37 cellular contexts compared by ENCODE assay signal in the genomic region with DNA sequence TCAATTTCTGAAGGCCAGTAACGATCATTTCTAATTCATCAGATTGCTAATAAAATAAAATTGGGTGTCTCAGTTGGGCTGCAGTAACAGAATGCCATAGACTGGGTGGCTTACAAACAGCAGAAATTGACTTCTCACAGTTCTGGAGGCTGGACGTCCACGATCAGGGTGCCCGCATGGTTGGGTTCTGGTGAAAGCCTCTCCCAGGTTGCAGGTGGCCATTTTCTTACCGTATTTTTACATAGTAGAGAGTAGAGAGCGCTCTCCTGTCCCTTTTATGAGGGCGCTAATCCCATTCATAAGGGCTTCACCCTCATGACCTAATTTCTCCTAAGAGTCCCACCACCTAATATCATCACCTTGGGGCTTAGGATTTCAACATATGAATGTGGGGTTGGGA.
DNase-seq lines count a peak whose midpoint lies in the region; ATAC-seq, FAIRE-seq and TF ChIP-seq lines count a peak whose summit lies in the region.
"Had no signal": no experiment of that assay in that cellular context is flagged by ENCODE, and none has a peak within 500 bp of the region (broad histone marks: within the 10 kb centered on the region; RNA-seq: fewer than 3 reads in every experiment).

No MANE protein-coding gene starts in this region.

- no peak for TF ChIP-seq EP300 in HepG2 (IDR thresholded peaks at IDR 0.05; ENCODE audit: low read depth in 2 of 2, low read length in 2 of 2)
- TF ChIP-seq EP300 in HepG2 (CRISPR knock-in tag; IDR thresholded peaks at IDR 0.05; ENCODE audit: borderline replicate concordance), result no peak
- no peak for TF ChIP-seq EP300 in esophagus muscularis mucosa (IDR thresholded peaks at IDR 0.05)
- TF ChIP-seq EP300 in upper lobe of left lung (IDR thresholded peaks at IDR 0.05), result no peak

- H3K36me3 ChIP-seq in HepG2 (replicated peaks in 1 of 2; ENCODE audit: control insufficient read depth in 1 of 2, insufficient read depth in 2 of 2, low read length in 2 of 2) (no peaks in the 10 kb centered on the region), right lobe of liver (no peaks in the 10 kb centered on the region), esophagus muscularis mucosa (no peaks in the 10 kb centered on the region), neural progenitor cell (no peaks in the 10 kb centered on the region), trophoblast cell (ENCODE audit: control insufficient read depth in 1 of 2, insufficient read depth in 2 of 2, low read length in 2 of 2) (no peaks in the 10 kb centered on the region), mucosa of descending colon (ENCODE audit: low read depth) (no peaks in the 10 kb centered on the region), upper lobe of left lung (no peaks in the 10 kb centered on the region)
- H3K36me3 ChIP-seq: BE2C; BLaER1; BLaER1 treated with 17β-estradiol and CSF1 and Interleukin-3, amounts not matched to agents 10 nM and 100 nM had no signal

- no peak overlapping the region for H4K8ac ChIP-seq in trophoblast cell (ENCODE audit: low read depth, low read length)

- H3K4me3 Mint-ChIP-seq in neural progenitor cell, result no peak overlapping the region
- H3K4me3 Mint-ChIP-seq: B cell; CD14-positive monocyte; CD4-positive, alpha-beta memory T cell; CD4-positive, alpha-beta T cell; CD4-positive, CD25-positive, alpha-beta regulatory T cell; CD8-positive, alpha-beta memory T cell; CD8-positive, alpha-beta T cell had no signal

- H3K18ac ChIP-seq in trophoblast cell (ENCODE audit: low read length), result no peak overlapping the region

- intact Hi-C loops in HepG2 (cut with micrococcal nuclease; ENCODE audit: unreplicated experiment), result no loop called here
- intact Hi-C loops in right lobe of liver (cut with DNase I), result no loop called here
- intact Hi-C loops in esophagus muscularis mucosa (cut with DNase I), result no loop called here
- intact Hi-C loops in mucosa of descending colon (cut with DNase I, micrococcal nuclease), result no loop called here

- H4K20me1 ChIP-seq in HepG2 (ENCODE audit: insufficient read depth, low read length) (no peaks in the 10 kb centered on the region), neural progenitor cell (ENCODE audit: low read depth) (no peaks in the 10 kb centered on the region)
- H4K20me1 ChIP-seq: BLaER1; BLaER1 treated with 17β-estradiol and CSF1 and Interleukin-3, amounts not matched to agents 10 nM and 100 nM had no signal

- peaks cover 9% of the 10 kb centered on the region for H3K27me3 Mint-ChIP-seq in neural progenitor cell (ENCODE audit: insufficient read depth, low read depth)
- H3K27me3 Mint-ChIP-seq: B cell had no signal

- no peaks in the 10 kb centered on the region for H3K9me3 ChIP-seq in HepG2 (ENCODE audit: low read length)
- H3K9me3 ChIP-seq in right lobe of liver, result no peaks in the 10 kb centered on the region
- H3K9me3 ChIP-seq in esophagus muscularis mucosa, result no peaks in the 10 kb centered on the region
- H3K9me3 ChIP-seq in neural progenitor cell (ENCODE audit: low read depth), result no peaks in the 10 kb centered on the region
- H3K9me3 ChIP-seq in trophoblast cell (ENCODE audit: insufficient read depth, low read depth, low read length), result no peaks in the 10 kb centered on the region
- no peaks in the 10 kb centered on the region for H3K9me3 ChIP-seq in mucosa of descending colon
- H3K9me3 ChIP-seq in upper lobe of left lung, result no peaks in the 10 kb centered on the region
- H3K9me3 ChIP-seq: A549, BE2C, Caco-2 had no signal

- CTCF ChIA-PET in HepG2 (lab: Yijun Ruan, JAX; ENCODE audit: low intra/inter-chr PET ratio, low total read pairs), result no interaction called here

- H3K27ac ChIP-seq in HepG2 (ENCODE audit: extremely low read length, insufficient read depth, low read length) (no peak overlapping the region), right lobe of liver (no peak overlapping the region), esophagus muscularis mucosa (replicated peaks in 1 of 4) (no peak overlapping the region), neural progenitor cell (no peak overlapping the region), trophoblast cell (ENCODE audit: low read depth, low read length) (no peak overlapping the region), upper lobe of left lung (no peak overlapping the region)
- H3K27ac ChIP-seq: 22Rv1; A549; BLaER1; BLaER1 treated with 17β-estradiol and CSF1 and Interleukin-3, amounts not matched to agents 10 nM and 100 nM; C4-2B had no signal

- in situ Hi-C loops in HepG2 (cut with HindIII; ENCODE audit: extremely low pct_ligation_motif_present, low pct_unique_long_range_greater_than_20kb), result no loop called here

- TF ChIP-seq CTCF in HepG2 (CRISPR knock-in tag; IDR thresholded peaks at IDR 0.05), result no peak
- TF ChIP-seq CTCF in right lobe of liver (IDR thresholded peaks at IDR 0.05), result no peak
- TF ChIP-seq CTCF in esophagus muscularis mucosa (IDR thresholded peaks at IDR 0.05), result no peak
- TF ChIP-seq CTCF in neural progenitor cell (IDR thresholded peaks at IDR 0.05), result no peak
- TF ChIP-seq CTCF in mucosa of descending colon (IDR thresholded peaks at IDR 0.05), result no peak
- no peak for TF ChIP-seq CTCF in upper lobe of left lung (IDR thresholded peaks at IDR 0.05)

- H3K14ac ChIP-seq in trophoblast cell (ENCODE audit: low read length), result no peak overlapping the region

- no peaks in the 10 kb centered on the region for H3K79me1 ChIP-seq in trophoblast cell (ENCODE audit: low read length)

- no peak overlapping the region for H2BK5ac ChIP-seq in trophoblast cell (ENCODE audit: low read depth, low read length, poor library complexity)

- no peak overlapping the region for H4K12ac ChIP-seq in trophoblast cell (ENCODE audit: low read depth, low read length)

- no TSS peak for BruUV-seq in HepG2 (replicated peaks; lab: Mats Ljungman, UMichigan)

- H3F3A ChIP-seq in neural progenitor cell (ENCODE audit: low read depth), result no peaks in the 10 kb centered on the region

- no peak overlapping the region for H4K91ac ChIP-seq in trophoblast cell (ENCODE audit: low read depth, low read length)

- ATAC-seq in HepG2 (no peak), right lobe of liver (no peak), mucosa of descending colon (no peak), upper lobe of left lung (ENCODE audit: low FRiP score in 2 of 2) (no peak)
- ATAC-seq: A549; CD8-positive, alpha-beta T cell had no signal

- H3K27ac Mint-ChIP-seq in neural progenitor cell, result peak overlapping the region; percentile 50
- H3K27ac Mint-ChIP-seq: B cell; CD14-positive monocyte; CD4-positive, alpha-beta memory T cell; CD4-positive, alpha-beta T cell; CD8-positive, alpha-beta T cell had no signal

- POLR2A ChIA-PET in HepG2 (lab: Yijun Ruan, JAX), result no interaction called here

- H2BK120ac ChIP-seq in trophoblast cell (ENCODE audit: insufficient read depth, low read length, poor library complexity), result no peak overlapping the region

- H3K27me3 ChIP-seq in HepG2 (ENCODE audit: control insufficient read depth in 1 of 2, insufficient read depth in 2 of 2, low read length in 2 of 2), result no peaks in the 10 kb centered on the region
- no peaks in the 10 kb centered on the region for H3K27me3 ChIP-seq in right lobe of liver
- H3K27me3 ChIP-seq in esophagus muscularis mucosa, result peaks cover 0 to 9% (median 0%) of the 10 kb centered on the region in 4 donors
- H3K27me3 ChIP-seq in neural progenitor cell, result no peaks in the 10 kb centered on the region
- no peaks in the 10 kb centered on the region for H3K27me3 ChIP-seq in trophoblast cell (ENCODE audit: insufficient read depth, low read length)
- H3K27me3 ChIP-seq in upper lobe of left lung, result no peaks in the 10 kb centered on the region
- H3K27me3 ChIP-seq: BE2C; BLaER1; BLaER1 treated with 17β-estradiol and CSF1 and Interleukin-3, amounts not matched to agents 10 nM and 100 nM had no signal

- no peak overlapping the region for H3K4ac ChIP-seq in trophoblast cell (ENCODE audit: low read depth, low read length)

- H3K9me3 Mint-ChIP-seq in neural progenitor cell, result peaks cover 18% of the 10 kb centered on the region
- H3K9me3 Mint-ChIP-seq: CD4-positive, alpha-beta T cell had no signal

- H3K4me2 ChIP-seq in HepG2 (ENCODE audit: low read depth, low read length) (no peak overlapping the region), neural progenitor cell (no peak overlapping the region), trophoblast cell (ENCODE audit: low read length) (no peak overlapping the region)
- H3K4me2 ChIP-seq: A549; BLaER1; BLaER1 treated with 17β-estradiol and CSF1 and Interleukin-3, amounts not matched to agents 10 nM and 100 nM had no signal

- H3K23ac ChIP-seq in trophoblast cell (ENCODE audit: low read length), result no peak overlapping the region

- no peak overlapping the region for H3K4me3 ChIP-seq in HepG2 (replicated peaks in 1 of 3; ENCODE audit: insufficient read depth in 1 of 3, low read depth in 2 of 3, low read length in 3 of 3)
- no peak overlapping the region for H3K4me3 ChIP-seq in right lobe of liver
- no peak overlapping the region for H3K4me3 ChIP-seq in esophagus muscularis mucosa
- H3K4me3 ChIP-seq in neural progenitor cell, result no peak overlapping the region
- no peak overlapping the region for H3K4me3 ChIP-seq in trophoblast cell (ENCODE audit: low read depth, low read length)
- no peak overlapping the region for H3K4me3 ChIP-seq in mucosa of descending colon
- no peak overlapping the region for H3K4me3 ChIP-seq in upper lobe of left lung
- H3K4me3 ChIP-seq: A549; BLaER1; BLaER1 treated with 17β-estradiol and CSF1 and Interleukin-3, amounts not matched to agents 10 nM and 100 nM had no signal

- H3K36me3 Mint-ChIP-seq in neural progenitor cell, result peaks cover 3% of the 10 kb centered on the region
- H3K36me3 Mint-ChIP-seq: CD14-positive monocyte; CD4-positive, CD25-positive, alpha-beta regulatory T cell; CD8-positive, alpha-beta T cell had no signal

- H3K4me1 ChIP-seq in HepG2 (ENCODE audit: insufficient read depth, low read length) (peaks cover 22% of the 10 kb centered on the region), right lobe of liver (no peaks in the 10 kb centered on the region), esophagus muscularis mucosa (no peaks in the 10 kb centered on the region), neural progenitor cell (peaks cover 8% of the 10 kb centered on the region), trophoblast cell (ENCODE audit: control insufficient read depth in 1 of 2, insufficient read depth in 2 of 2, low read length in 2 of 2) (no peaks in the 10 kb centered on the region), mucosa of descending colon (ENCODE audit: low read depth) (no peaks in the 10 kb centered on the region), upper lobe of left lung (no peaks in the 10 kb centered on the region)
- H3K4me1 ChIP-seq: A549 had no signal

- TF ChIP-seq POLR2A in HepG2 (IDR thresholded peaks at IDR 0.05; ENCODE audit: insufficient read depth in 1 of 2, low read depth in 2 of 2, low read length in 2 of 2) (no peak), right lobe of liver (IDR thresholded peaks at IDR 0.05) (no peak), esophagus muscularis mucosa (IDR thresholded peaks at IDR 0.05; ENCODE audit: low read depth) (no peak), upper lobe of left lung (IDR thresholded peaks at IDR 0.05) (no peak)

- H2AFZ ChIP-seq in HepG2 (ENCODE audit: low read length), result no peak overlapping the region
- no peak overlapping the region for H2AFZ ChIP-seq in neural progenitor cell (replicated peaks)
- H2AFZ ChIP-seq in trophoblast cell (ENCODE audit: insufficient read depth, low read length, poor library complexity), result no peak overlapping the region

- no peak overlapping the region for H2BK12ac ChIP-seq in trophoblast cell (ENCODE audit: low read length)

- DNase-seq in HepG2 (ENCODE audit: low spot score) (no peak), right lobe of liver (no peak), esophagus muscularis mucosa (ENCODE audit: extremely low spot score) (peak; percentile 29), neural progenitor cell (ENCODE audit: low spot score) (no peak), trophoblast cell (peak; percentile 73 to 80), mucosa of descending colon (no peak), LoVo (ENCODE audit: low spot score) (no peak), upper lobe of left lung (no peak)
- DNase-seq: 8988T; ACHN; AML-193; BE2C; C1 segment of cervical spinal cord; Caco-2; Calu3; CD4-positive, alpha-beta memory T cell; CD4-positive, alpha-beta T cell; CD4-positive, CD25-positive, alpha-beta regulatory T cell; CD8-positive, alpha-beta memory T cell; CD8-positive, alpha-beta T cell; COR-L47; DMS 273 treated with DMSO at 0.1 percent for 48 hours; DMS153; DMS53; DMS79; DMS79 treated with DMSO at 0.1 percent for 48 hours; DND-41; EL had no signal

- H3K9ac ChIP-seq in HepG2 (ENCODE audit: insufficient read depth, low read depth, low read length) (no peak overlapping the region), neural progenitor cell (no peak overlapping the region), trophoblast cell (ENCODE audit: low read length) (no peak overlapping the region)
- H3K9ac ChIP-seq: BLaER1; BLaER1 treated with 17β-estradiol and CSF1 and Interleukin-3, amounts not matched to agents 10 nM and 100 nM had no signal

- H2AK5ac ChIP-seq in trophoblast cell (ENCODE audit: low read length), result no peak overlapping the region

- WGBS in HepG2 (ENCODE audit: low lambda C conversion rate), result 75% methylated on average over 7 of the region's 7 CpGs
- 98% methylated on average over 7 of the region's 7 CpGs for WGBS in right lobe of liver (ENCODE audit: insufficient coverage, low coverage, low lambda C conversion rate, missing lambda C conversion rate)
- 98% methylated on average over 7 of the region's 7 CpGs for WGBS in esophagus muscularis mucosa
- no CpG with 5 or more reads among the region's 7 CpGs for WGBS in trophoblast cell (ENCODE audit: extremely low coverage, insufficient coverage, insufficient read length)
- 95 to 96% methylated on average over 7 of the region's 7 CpGs for WGBS in upper lobe of left lung, 2 donors

- H3K79me2 ChIP-seq in HepG2 (ENCODE audit: insufficient read depth, low read length) (no peaks in the 10 kb centered on the region), neural progenitor cell (ENCODE audit: low read depth) (no peaks in the 10 kb centered on the region), trophoblast cell (ENCODE audit: control insufficient read depth, insufficient read depth, low read length, poor library complexity) (no peaks in the 10 kb centered on the region)

- no peak for FAIRE-seq in HepG2 (lab: Jason Lieb, UNC)
- FAIRE-seq: A204.1, A549, D721Med had no signal

- peaks cover 31% of the 10 kb centered on the region for H3K4me1 Mint-ChIP-seq in neural progenitor cell
- H3K4me1 Mint-ChIP-seq: CD14-positive monocyte had no signal

- TF ChIP-seq RAD21 in HepG2 (CRISPR knock-in tag; IDR thresholded peaks at IDR 0.05), result no peak

Comparison
In these comparisons a context has a peak if more than half of its experiments do, and no peak if none do; other contexts are left out.
1. DNase-seq: peak in esophagus muscularis mucosa (single experiment) and trophoblast cell (2 of 2); none in HepG2 (single experiment), right lobe of liver (0 of 3), neural progenitor cell (single experiment), mucosa of descending colon (0 of 3), LoVo (single experiment) and upper lobe of left lung (0 of 2).